1 cellular context compared by ENCODE assay signal in genomic region chr2:44894058-44894457, GRCh38.
TF ChIP-seq lines count a peak whose summit lies in the region.

No MANE protein-coding gene starts in this region.

TF ChIP-seq in GM23338, 12 proteins besides CTCF, POLR2A, EP300 and RAD21 (continued from another document):
- TF ChIP-seq ZNF462 (CRISPR knock-in tag; IDR thresholded peaks at IDR 0.05) = no peak
- TF ChIP-seq JUNB (IDR thresholded peaks at IDR 0.05; ENCODE audit: unreplicated experiment) = no peak
- no peak for TF ChIP-seq ETS1 (IDR thresholded peaks at IDR 0.05)
